In genomic region chr18:79439201-79440023, GRCh38 we compare ENCODE assay signal across 9 cellular contexts. TPM values are rescaled to one million over a fixed set of nuclear protein-coding genes. Genes with fewer than 3 reads are reported as not detected.
A peak's percentile ranks its signal among the peaks of the same experiment; 100 is the strongest.
DNase-seq lines count a peak whose midpoint lies in the region; ATAC-seq and TF ChIP-seq lines count a peak whose summit lies in the region.
"Had no signal": no experiment of that assay in that cellular context is flagged by ENCODE, and none has a peak within 500 bp of the region (broad histone marks: within the 10 kb centered on the region; RNA-seq: fewer than 3 reads in every experiment).

No MANE protein-coding gene starts in this region.

- no peaks in the 10 kb centered on the region for H3K9me3 Mint-ChIP-seq in activated CD8-positive, alpha-beta memory T cell treated with anti-CD3 and anti-CD28 coated beads, Interleukin-2, amount 10 ng/mL, durations not matched to agents 7 days and 5 days (ENCODE audit: low read depth)
- H3K9me3 Mint-ChIP-seq in activated T-helper 1 cell treated with anti-CD3 and anti-CD28 coated beads, Interleukin-12 subunit alpha, Interleukin-12 subunit beta, Interleukin-2, Interleukin-4 antibody, amounts not matched to agents 30 ng/mL and 10 ng/mL and 1 ng/mL, durations not matched to agents 14 hours and 24 hours and 36 hours, result no peaks in the 10 kb centered on the region
- no peaks in the 10 kb centered on the region for H3K9me3 Mint-ChIP-seq in naive thymus-derived CD4-positive, alpha-beta T cell

- DNase-seq in activated CD8-positive, alpha-beta memory T cell treated with anti-CD3 and anti-CD28 coated beads for 24 hours, result peak; percentile 66
- DNase-seq in activated CD8-positive, alpha-beta memory T cell treated with anti-CD3 and anti-CD28 coated beads, Interleukin-2, amount 10 ng/mL, durations not matched to agents 7 days and 5 days, result no peak
- DNase-seq in activated T-helper 1 cell treated with anti-CD3 and anti-CD28 coated beads, Interleukin-12 subunit alpha, Interleukin-12 subunit beta, Interleukin-2, Interleukin-4 antibody, amounts not matched to agents 30 ng/mL and 10 ng/mL and 1 ng/mL, durations not matched to agents 14 hours and 24 hours and 36 hours (ENCODE audit: low spot score), result no peak
- DNase-seq in naive thymus-derived CD4-positive, alpha-beta T cell, result peak in 8 of 9 donors; percentile 37 to 67 (median 58)
- DNase-seq in aorta (no peak), NCI-H1694 (lab: John Stamatoyannopoulos, UW) (no peak), omental fat pad (ENCODE audit: low spot score) (no peak)
- DNase-seq: Karpas-422 had no signal

- H3K4me1 ChIP-seq in naive thymus-derived CD4-positive, alpha-beta T cell (ENCODE audit: control insufficient read depth in 2 of 2, insufficient read depth in 2 of 2, low read length in 2 of 2), result peaks cover 0 to 21% of the 10 kb centered on the region in 2 donors
- no peaks in the 10 kb centered on the region for H3K4me1 ChIP-seq in aorta (ENCODE audit: control insufficient read depth in 1 of 2, insufficient read depth in 2 of 2, low read length in 2 of 2)

- ATAC-seq in activated CD8-positive, alpha-beta memory T cell treated with anti-CD3 and anti-CD28 coated beads, Interleukin-2, amount 10 ng/mL, durations not matched to agents 7 days and 5 days, result no peak
- peak; percentile 49 for ATAC-seq in naive thymus-derived CD4-positive, alpha-beta T cell
- ATAC-seq in aorta (ENCODE audit: low FRiP score) (no peak), HG02981 (IDR thresholded peaks at IDR 0.05; ENCODE audit: unreplicated experiment) (no peak), omental fat pad (ENCODE audit: low FRiP score) (no peak)

- intact Hi-C loops in activated T-helper 1 cell treated with anti-CD3 and anti-CD28 coated beads, Interleukin-12 subunit alpha, Interleukin-12 subunit beta, Interleukin-2, Interleukin-4 antibody, amounts not matched to agents 30 ng/mL and 10 ng/mL and 1 ng/mL, durations not matched to agents 14 hours and 24 hours and 36 hours (cut with micrococcal nuclease), result loop anchor here (1.0 to 5.0 kb wide), 2 partner anchors 42 to 84 kb away; partner anchors contain the start of gene NFATC1
- intact Hi-C loops in naive thymus-derived CD4-positive, alpha-beta T cell (cut with micrococcal nuclease), result loop anchor here in 1 of 2 donors (1.0 kb wide), 1 partner anchor 34 kb away; no protein-coding TSS in a partner anchor
- intact Hi-C loops in aorta (cut with DNase I), result no loop called here

- H3K9me3 ChIP-seq in naive thymus-derived CD4-positive, alpha-beta T cell (ENCODE audit: control insufficient read depth in 2 of 3, low read length in 3 of 3), result no peaks in the 10 kb centered on the region
- no peaks in the 10 kb centered on the region for H3K9me3 ChIP-seq in aorta (ENCODE audit: control insufficient read depth, low read length)

- TF ChIP-seq CTCF in omental fat pad (IDR thresholded peaks at IDR 0.05), result no peak

- H3K36me3 ChIP-seq in naive thymus-derived CD4-positive, alpha-beta T cell (ENCODE audit: control insufficient read depth in 2 of 3, insufficient read depth in 3 of 3, low read length in 3 of 3), result peaks cover 0 to 69% (median 0%) of the 10 kb centered on the region in 3 experiments
- no peaks in the 10 kb centered on the region for H3K36me3 ChIP-seq in aorta (ENCODE audit: control insufficient read depth in 1 of 2, insufficient read depth in 2 of 2, low read length in 1 of 2)

- no peak overlapping the region for H3K4me3 ChIP-seq in naive thymus-derived CD4-positive, alpha-beta T cell (ENCODE audit: low read length)
- no peak overlapping the region for H3K4me3 ChIP-seq in aorta (ENCODE audit: low read length in 2 of 2)

- H3K4me3 Mint-ChIP-seq in activated CD8-positive, alpha-beta memory T cell treated with anti-CD3 and anti-CD28 coated beads, Interleukin-2, amount 10 ng/mL, durations not matched to agents 7 days and 5 days, result no peak overlapping the region
- no peak overlapping the region for H3K4me3 Mint-ChIP-seq in activated T-helper 1 cell treated with anti-CD3 and anti-CD28 coated beads, Interleukin-12 subunit alpha, Interleukin-12 subunit beta, Interleukin-2, Interleukin-4 antibody, amounts not matched to agents 30 ng/mL and 10 ng/mL and 1 ng/mL, durations not matched to agents 14 hours and 24 hours and 36 hours
- H3K4me3 Mint-ChIP-seq in naive thymus-derived CD4-positive, alpha-beta T cell, result peak overlapping the region in 7 of 10 donors; percentile 31 to 67 (median 54)

- H3K27me3 Mint-ChIP-seq in activated CD8-positive, alpha-beta memory T cell treated with anti-CD3 and anti-CD28 coated beads, Interleukin-2, amount 10 ng/mL, durations not matched to agents 7 days and 5 days, result no peaks in the 10 kb centered on the region
- no peaks in the 10 kb centered on the region for H3K27me3 Mint-ChIP-seq in activated T-helper 1 cell treated with anti-CD3 and anti-CD28 coated beads, Interleukin-12 subunit alpha, Interleukin-12 subunit beta, Interleukin-2, Interleukin-4 antibody, amounts not matched to agents 30 ng/mL and 10 ng/mL and 1 ng/mL, durations not matched to agents 14 hours and 24 hours and 36 hours (ENCODE audit: insufficient read depth)
- H3K27me3 Mint-ChIP-seq in naive thymus-derived CD4-positive, alpha-beta T cell, result no peaks in the 10 kb centered on the region

- CTCF ChIA-PET in activated CD8-positive, alpha-beta memory T cell treated with anti-CD3 and anti-CD28 coated beads, Interleukin-2, amount 10 ng/mL, durations not matched to agents 7 days and 5 days (lab: Charles Lee), result no interaction called here
- CTCF ChIA-PET in naive thymus-derived CD4-positive, alpha-beta T cell (lab: Charles Lee), result interaction anchor here (0.7 to 1.4 kb wide), 2 partner anchors 61 to 109 kb away, joined by 3 read pairs; no protein-coding TSS in a partner anchor

- 88 to 89% methylated on average over 39 of the region's 39 CpGs for WGBS in aorta, 2 donors

- peaks cover 20% of the 10 kb centered on the region for H3K36me3 Mint-ChIP-seq in activated CD8-positive, alpha-beta memory T cell treated with anti-CD3 and anti-CD28 coated beads, Interleukin-2, amount 10 ng/mL, durations not matched to agents 7 days and 5 days
- H3K36me3 Mint-ChIP-seq in activated T-helper 1 cell treated with anti-CD3 and anti-CD28 coated beads, Interleukin-12 subunit alpha, Interleukin-12 subunit beta, Interleukin-2, Interleukin-4 antibody, amounts not matched to agents 30 ng/mL and 10 ng/mL and 1 ng/mL, durations not matched to agents 14 hours and 24 hours and 36 hours (ENCODE audit: low read depth), result peaks cover 23% of the 10 kb centered on the region
- H3K36me3 Mint-ChIP-seq in naive thymus-derived CD4-positive, alpha-beta T cell, result peaks cover 0 to 17% (median 0%) of the 10 kb centered on the region in 5 donors

- POLR2A ChIA-PET in naive thymus-derived CD4-positive, alpha-beta T cell (lab: Charles Lee), result interaction anchor here (0.8 to 1.2 kb wide), 4 partner anchors 14 to 46 kb away, joined by 3 to 5 read pairs (median 4); no protein-coding TSS in a partner anchor

- H3K27ac ChIP-seq in naive thymus-derived CD4-positive, alpha-beta T cell (ENCODE audit: low read depth, low read length), result no peak overlapping the region
- no peak overlapping the region for H3K27ac ChIP-seq in aorta (ENCODE audit: low read depth in 1 of 2, low read length in 2 of 2)

- H3K27ac Mint-ChIP-seq in activated CD8-positive, alpha-beta memory T cell treated with anti-CD3 and anti-CD28 coated beads, Interleukin-2, amount 10 ng/mL, durations not matched to agents 7 days and 5 days, result no peak overlapping the region
- H3K27ac Mint-ChIP-seq in activated T-helper 1 cell treated with anti-CD3 and anti-CD28 coated beads, Interleukin-12 subunit alpha, Interleukin-12 subunit beta, Interleukin-2, Interleukin-4 antibody, amounts not matched to agents 30 ng/mL and 10 ng/mL and 1 ng/mL, durations not matched to agents 14 hours and 24 hours and 36 hours, result peak overlapping the region; percentile 48
- H3K27ac Mint-ChIP-seq in naive thymus-derived CD4-positive, alpha-beta T cell, result peak overlapping the region in 8 of 9 donors; percentile 41 to 96 (median 88)

- H3K4me1 Mint-ChIP-seq in activated CD8-positive, alpha-beta memory T cell treated with anti-CD3 and anti-CD28 coated beads, Interleukin-2, amount 10 ng/mL, durations not matched to agents 7 days and 5 days, result peaks cover 15% of the 10 kb centered on the region
- H3K4me1 Mint-ChIP-seq in activated T-helper 1 cell treated with anti-CD3 and anti-CD28 coated beads, Interleukin-12 subunit alpha, Interleukin-12 subunit beta, Interleukin-2, Interleukin-4 antibody, amounts not matched to agents 30 ng/mL and 10 ng/mL and 1 ng/mL, durations not matched to agents 14 hours and 24 hours and 36 hours (ENCODE audit: low read depth), result peaks cover 9% of the 10 kb centered on the region
- peaks cover 14 to 56% (median 41%) of the 10 kb centered on the region in 7 donors for H3K4me1 Mint-ChIP-seq in naive thymus-derived CD4-positive, alpha-beta T cell

- H3K27me3 ChIP-seq in naive thymus-derived CD4-positive, alpha-beta T cell (ENCODE audit: control insufficient read depth in 2 of 2, insufficient read depth in 2 of 2, low read length in 2 of 2), result no peaks in the 10 kb centered on the region
- H3K27me3 ChIP-seq in aorta (ENCODE audit: control insufficient read depth in 1 of 2, insufficient read depth in 2 of 2, low read length in 1 of 2), result no peaks in the 10 kb centered on the region

RNA-seq across cellular contexts. Expression of gene NFATC1, which starts 43.7 kb away (rescaled TPM):
- total RNA-seq in activated CD8-positive, alpha-beta memory T cell treated with anti-CD3 and anti-CD28 coated beads, Interleukin-2, amount 10 ng/mL, durations not matched to agents 7 days and 5 days, result 10 to 100 TPM; 25.7 to 27.8 TPM
- total RNA-seq in activated T-helper 1 cell treated with anti-CD3 and anti-CD28 coated beads, Interleukin-12 subunit alpha, Interleukin-12 subunit beta, Interleukin-2, Interleukin-4 antibody, amounts not matched to agents 30 ng/mL and 10 ng/mL and 1 ng/mL, durations not matched to agents 14 hours and 24 hours and 36 hours, result 102 and 103 TPM in 2 replicates
- total RNA-seq in naive thymus-derived CD4-positive, alpha-beta T cell, result 10 to 100 TPM; 44.3 to 87.2 (median 53.8) TPM
- 10 to 100 TPM; 27.1 to 49.9 TPM for polyA plus RNA-seq in naive thymus-derived CD4-positive, alpha-beta T cell
- total RNA-seq in aorta (10 to 100 TPM; 37.2 to 39.2 TPM), omental fat pad (10 to 100 TPM; 10.7 to 57.4 (median 19.1) TPM)
- 1 to 10 TPM; 2.0 to 7.2 TPM for polyA plus RNA-seq in aorta

Comparison
In these comparisons a context has a peak if more than half of its experiments do, and no peak if none do; other contexts are left out.
1. DNase-seq: peak in activated CD8-positive, alpha-beta memory T cell treated with anti-CD3 and anti-CD28 coated beads for 24 hours (single experiment) and naive thymus-derived CD4-positive, alpha-beta T cell (8 of 9); none in activated CD8-positive, alpha-beta memory T cell treated with anti-CD3 and anti-CD28 coated beads, Interleukin-2, amount 10 ng/mL, durations not matched to agents 7 days and 5 days (single experiment), activated T-helper 1 cell treated with anti-CD3 and anti-CD28 coated beads, Interleukin-12 subunit alpha, Interleukin-12 subunit beta, Interleukin-2, Interleukin-4 antibody, amounts not matched to agents 30 ng/mL and 10 ng/mL and 1 ng/mL, durations not matched to agents 14 hours and 24 hours and 36 hours (single experiment), aorta (0 of 2), NCI-H1694 (single experiment) and omental fat pad (single experiment).
2. H3K4me3 Mint-ChIP-seq: peak in naive thymus-derived CD4-positive, alpha-beta T cell (7 of 10); none in activated CD8-positive, alpha-beta memory T cell treated with anti-CD3 and anti-CD28 coated beads, Interleukin-2, amount 10 ng/mL, durations not matched to agents 7 days and 5 days (single experiment) and activated T-helper 1 cell treated with anti-CD3 and anti-CD28 coated beads, Interleukin-12 subunit alpha, Interleukin-12 subunit beta, Interleukin-2, Interleukin-4 antibody, amounts not matched to agents 30 ng/mL and 10 ng/mL and 1 ng/mL, durations not matched to agents 14 hours and 24 hours and 36 hours (single experiment).